Comparison of ENCODE assay signal across 1 cellular context in the genomic region with DNA sequence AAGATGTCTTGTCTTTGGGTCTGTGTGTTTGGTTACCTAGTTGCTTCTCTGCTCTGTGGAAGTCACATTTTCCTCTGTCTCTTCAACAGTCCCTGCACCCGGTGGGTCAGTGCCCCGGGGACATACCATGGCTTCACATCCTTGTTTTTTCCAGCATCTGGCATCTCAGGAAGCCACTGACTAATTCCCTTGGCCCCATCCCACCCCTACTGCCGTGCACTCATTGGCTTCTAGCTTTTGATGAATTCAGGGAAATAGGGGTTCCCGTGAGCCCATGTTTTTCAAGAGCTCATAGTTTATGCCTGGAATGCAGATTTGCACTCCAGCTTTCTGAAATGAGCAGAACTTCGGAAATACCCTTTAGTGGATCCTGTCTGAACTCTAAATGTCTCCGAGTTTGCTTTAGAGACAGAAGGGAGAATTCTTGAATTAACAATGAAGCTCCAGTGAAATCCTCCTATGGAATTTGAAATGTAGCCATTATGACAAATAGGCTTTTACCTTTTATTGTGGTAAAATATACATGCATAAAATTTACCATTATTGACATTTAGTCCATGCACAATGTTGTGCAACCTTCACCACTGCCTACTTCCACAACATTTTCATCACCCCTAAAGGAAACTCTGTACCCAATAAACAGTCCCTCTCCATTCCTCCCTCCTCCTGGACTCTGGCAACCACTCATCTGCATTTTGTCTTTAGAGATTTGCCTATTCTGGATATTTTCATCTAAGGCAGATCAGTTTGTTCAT.
A peak's percentile ranks its signal among the peaks of the same experiment; 100 is the strongest.
TF ChIP-seq lines count a peak whose summit lies in the region.

No MANE protein-coding gene starts in this region.

TF ChIP-seq in K562, 482 proteins besides CTCF, POLR2A, EP300 and RAD21:
- TF ChIP-seq, protein P1, sequence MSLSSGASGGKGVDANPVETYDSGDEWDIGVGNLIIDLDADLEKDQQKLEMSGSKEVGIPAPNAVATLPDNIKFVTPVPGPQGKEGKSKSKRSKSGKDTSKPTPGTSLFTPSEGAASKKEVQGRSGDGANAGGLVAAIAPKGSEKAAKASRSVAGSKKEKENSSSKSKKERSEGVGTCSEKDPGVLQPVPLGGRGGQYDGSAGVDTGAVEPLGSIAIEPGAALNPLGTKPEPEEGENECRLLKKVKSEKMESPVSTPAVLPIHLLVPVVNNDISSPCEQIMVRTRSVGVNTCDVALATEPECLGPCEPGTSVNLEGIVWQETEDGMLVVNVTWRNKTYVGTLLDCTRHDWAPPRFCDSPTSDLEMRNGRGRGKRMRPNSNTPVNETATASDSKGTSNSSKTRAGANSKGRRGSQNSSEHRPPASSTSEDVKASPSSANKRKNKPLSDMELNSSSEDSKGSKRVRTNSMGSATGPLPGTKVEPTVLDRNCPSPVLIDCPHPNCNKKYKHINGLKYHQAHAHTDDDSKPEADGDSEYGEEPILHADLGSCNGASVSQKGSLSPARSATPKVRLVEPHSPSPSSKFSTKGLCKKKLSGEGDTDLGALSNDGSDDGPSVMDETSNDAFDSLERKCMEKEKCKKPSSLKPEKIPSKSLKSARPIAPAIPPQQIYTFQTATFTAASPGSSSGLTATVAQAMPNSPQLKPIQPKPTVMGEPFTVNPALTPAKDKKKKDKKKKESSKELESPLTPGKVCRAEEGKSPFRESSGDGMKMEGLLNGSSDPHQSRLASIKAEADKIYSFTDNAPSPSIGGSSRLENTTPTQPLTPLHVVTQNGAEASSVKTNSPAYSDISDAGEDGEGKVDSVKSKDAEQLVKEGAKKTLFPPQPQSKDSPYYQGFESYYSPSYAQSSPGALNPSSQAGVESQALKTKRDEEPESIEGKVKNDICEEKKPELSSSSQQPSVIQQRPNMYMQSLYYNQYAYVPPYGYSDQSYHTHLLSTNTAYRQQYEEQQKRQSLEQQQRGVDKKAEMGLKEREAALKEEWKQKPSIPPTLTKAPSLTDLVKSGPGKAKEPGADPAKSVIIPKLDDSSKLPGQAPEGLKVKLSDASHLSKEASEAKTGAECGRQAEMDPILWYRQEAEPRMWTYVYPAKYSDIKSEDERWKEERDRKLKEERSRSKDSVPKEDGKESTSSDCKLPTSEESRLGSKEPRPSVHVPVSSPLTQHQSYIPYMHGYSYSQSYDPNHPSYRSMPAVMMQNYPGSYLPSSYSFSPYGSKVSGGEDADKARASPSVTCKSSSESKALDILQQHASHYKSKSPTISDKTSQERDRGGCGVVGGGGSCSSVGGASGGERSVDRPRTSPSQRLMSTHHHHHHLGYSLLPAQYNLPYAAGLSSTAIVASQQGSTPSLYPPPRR (CRISPR knock-in tag; IDR thresholded peaks at IDR 0.05; ENCODE audit: borderline replicate concordance) = no peak
- TF ChIP-seq CEBPG (CRISPR knock-in tag; IDR thresholded peaks at IDR 0.05) (no peak), CEBPG (tag; conservative IDR thresholded peaks at IDR 0.05 in 1 of 2, IDR thresholded peaks at IDR 0.05 in 1 of 2) (peak; percentile 10 to 59; a peak in 2 of 4 replicates), EHMT2 (IDR thresholded peaks at IDR 0.05) (no peak), CEBPB (tag; IDR thresholded peaks at IDR 0.05) (peak; percentile 39; the same call in 1 of the 2 replicates), KLF16 (IDR thresholded peaks at IDR 0.05) (no peak)
TF ChIP-seq in K562: peak in this region for 2.
